18 cellular contexts compared by ENCODE assay signal in genomic region chr20:7195704-7196103, GRCh38.
A peak's percentile ranks its signal among the peaks of the same experiment; 100 is the strongest.
DNase-seq lines count a peak whose midpoint lies in the region; ATAC-seq and TF ChIP-seq lines count a peak whose summit lies in the region.
"Had no signal": no experiment of that assay in that cellular context is flagged by ENCODE, and none has a peak within 500 bp of the region (broad histone marks: within the 10 kb centered on the region; RNA-seq: fewer than 3 reads in every experiment).

No MANE protein-coding gene starts in this region.

- TF ChIP-seq CTCF in left ventricle myocardium inferior (IDR thresholded peaks at IDR 0.05; ENCODE audit: borderline replicate concordance) (no peak), astrocyte of the cerebellum (IDR thresholded peaks at IDR 0.05; ENCODE audit: low read depth, low read length, missing control alignments) (no peak)

- in situ Hi-C loops in astrocyte of the cerebellum (cut with HindIII; ENCODE audit: low sequenced_read_pairs) = no loop called here

- no peak overlapping the region for H3K27ac ChIP-seq in left ventricle myocardium inferior (replicated peaks)
- H3K27ac ChIP-seq: lower lobe of right lung, SJSA1, WERI-Rb-1 had no signal

- ATAC-seq in left ventricle myocardium superior (peak; percentile 75), HG03520 (IDR thresholded peaks at IDR 0.05; ENCODE audit: unreplicated experiment) (no peak)
- ATAC-seq: activated CD8-positive, alpha-beta memory T cell treated with anti-CD3 and anti-CD28 coated beads, Interleukin-2, amount 10 ng/mL, durations not matched to agents 7 days and 5 days; GM12878 had no signal

- H3K27me3 ChIP-seq in left ventricle myocardium inferior (ENCODE audit: low read depth) = no peaks in the 10 kb centered on the region
- H3K27me3 ChIP-seq: SJSA1 had no signal

- H3K4me3 ChIP-seq in left ventricle myocardium inferior (no peak overlapping the region), astrocyte of the cerebellum (ENCODE audit: low read depth, low read length) (no peak overlapping the region)
- H3K4me3 ChIP-seq: GM12878, lower lobe of right lung, SJSA1 had no signal

- intact Hi-C loops in left ventricle myocardium superior (cut with micrococcal nuclease) (no loop called here), left ventricle myocardium inferior (cut with micrococcal nuclease) (no loop called here)

- H3K9me3 ChIP-seq in left ventricle myocardium inferior (replicated peaks) = no peaks in the 10 kb centered on the region
- H3K9me3 ChIP-seq: lower lobe of right lung, SJSA1 had no signal

- DNase-seq in left ventricle myocardium superior (no peak), left ventricle myocardium inferior (no peak), astrocyte of the cerebellum (ENCODE audit: low read depth) (peak; percentile 98), glomerular endothelial cell (ENCODE audit: extremely low read depth, low read depth, low spot score) (peak; percentile 34), ureter (ENCODE audit: low spot score) (no peak), NCI-H1417 treated with DMSO at 0.1 percent for 48 hours (lab: John Stamatoyannopoulos, UW) (no peak), RPMI8226 (no peak)
- DNase-seq: activated CD8-positive, alpha-beta memory T cell treated with anti-CD3 and anti-CD28 coated beads, Interleukin-2, amount 10 ng/mL, durations not matched to agents 7 days and 5 days; activated naive CD8-positive, alpha-beta T cell treated with anti-CD3 and anti-CD28 coated beads for 36 hours; DMS153; lower lobe of right lung; NCI-H1048; NCI-H526; stimulated activated CD4-positive, alpha-beta T cell treated with anti-CD3 and anti-CD28 coated beads, Interleukin-15, amount 100 ng/mL, for 24 hours; WERI-Rb-1 had no signal

- H3K36me3 ChIP-seq in left ventricle myocardium inferior = no peaks in the 10 kb centered on the region
- H3K36me3 ChIP-seq: lower lobe of right lung, SJSA1, WERI-Rb-1 had no signal

- H3K4me1 ChIP-seq in left ventricle myocardium inferior = peaks cover 3% of the 10 kb centered on the region
- H3K4me1 ChIP-seq: lower lobe of right lung, SJSA1 had no signal

Comparison
In these comparisons a context has a peak if more than half of its experiments do, and no peak if none do; other contexts are left out.
1. DNase-seq: peak in astrocyte of the cerebellum (single experiment) and glomerular endothelial cell (single experiment); none in left ventricle myocardium superior (single experiment), left ventricle myocardium inferior (single experiment), ureter (single experiment), NCI-H1417 treated with DMSO at 0.1 percent for 48 hours (single experiment) and RPMI8226 (single experiment).